32 cellular contexts compared by ENCODE assay signal in the genomic region with DNA sequence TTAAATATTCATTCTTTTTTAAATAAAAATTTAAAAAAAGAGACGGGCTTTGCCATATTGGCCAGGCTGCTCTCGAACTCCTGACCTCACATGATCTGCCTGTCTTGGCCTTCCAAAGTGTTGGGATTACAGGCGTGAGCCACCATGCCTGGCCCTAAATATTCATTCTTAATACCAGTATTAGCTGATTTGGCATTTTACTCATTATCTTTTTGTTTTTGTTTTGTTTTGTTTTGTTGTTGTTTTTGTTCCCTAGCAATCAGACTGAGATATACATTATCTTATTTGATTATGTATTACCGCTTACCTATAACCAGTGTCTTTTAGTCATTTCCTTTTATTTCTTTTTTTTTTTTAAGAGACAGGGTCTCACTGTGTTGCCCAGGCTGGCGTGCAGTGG. TPM values are rescaled to one million over a fixed set of nuclear protein-coding genes. Genes with fewer than 3 reads are reported as not detected.
"Had no signal": no experiment of that assay in that cellular context is flagged by ENCODE, and none has a peak within 500 bp of the region (broad histone marks: within the 10 kb centered on the region; RNA-seq: fewer than 3 reads in every experiment).

No MANE protein-coding gene starts in this region.

- H3K9me3 ChIP-seq: esophagus squamous epithelium, mucosa of descending colon, neutrophil, pancreas, stomach, thyroid gland, vagina had no signal

- H3K27me3 Mint-ChIP-seq: effector memory CD8-positive, alpha-beta T cell; naive B cell; natural killer cell treated with Interleukin-12 subunit alpha and Interleukin-12 subunit beta and Interleukin-15 and Interleukin-18, amount 100 ng/mL, for 72 hours had no signal

- H3K4me1 ChIP-seq: pancreas, stomach, thyroid gland, vagina had no signal

- H3K9me3 Mint-ChIP-seq: effector memory CD8-positive, alpha-beta T cell; mesothelial cell of epicardium; naive B cell; natural killer cell treated with Interleukin-12 subunit alpha and Interleukin-12 subunit beta and Interleukin-15 and Interleukin-18, amount 100 ng/mL, for 72 hours; neural crest cell had no signal

- H3K27ac ChIP-seq: neutrophil, pancreas, stomach, thyroid gland, vagina had no signal

- ATAC-seq: effector memory CD8-positive, alpha-beta T cell; left lobe of liver; mucosa of descending colon; natural killer cell treated with Interleukin-12 subunit alpha and Interleukin-12 subunit beta and Interleukin-15 and Interleukin-18, amount 100 ng/mL, for 72 hours; pancreas; sciatic nerve had no signal

- H3K4me3 Mint-ChIP-seq: effector memory CD8-positive, alpha-beta T cell; mesothelial cell of epicardium; natural killer cell treated with Interleukin-12 subunit alpha and Interleukin-12 subunit beta and Interleukin-15 and Interleukin-18, amount 100 ng/mL, for 72 hours; neural crest cell had no signal

- H3K4me2 ChIP-seq: smooth muscle cell had no signal

- H3K4me3 ChIP-seq: esophagus squamous epithelium, lung, mucosa of descending colon, pancreas, smooth muscle cell, stomach, thyroid gland, vagina had no signal

- DNase-seq: cortex of kidney; effector memory CD8-positive, alpha-beta T cell; erythroblast; esophagus squamous epithelium; foreskin melanocyte; head of caudate nucleus; kidney; mesenchymal stem cell; mucosa of descending colon; naive B cell; pancreas; stimulated activated CD4-positive, alpha-beta T cell treated with anti-CD3 and anti-CD28 coated beads, Interleukin-12 subunit alpha, Interleukin-12 subunit beta, amount 100 ng/mL, for 4 hours; stimulated activated CD4-positive, alpha-beta T cell treated with anti-CD3 and anti-CD28 coated beads, Interleukin-1b, Interleukin-23, amount 100 ng/mL, for 48 hours; stimulated activated CD4-positive, alpha-beta T cell treated with anti-CD3 and anti-CD28 coated beads, Interleukin-4, amount 100 ng/mL, for 1 hour; stimulated activated CD8-positive, alpha-beta memory T cell treated with anti-CD3 and anti-CD28 coated beads, Interleukin-4, amount 100 ng/mL, for 48 hours; stimulated activated naive CD4-positive, alpha-beta T cell treated with Interleukin-2 at 50 U/mL for 16 hours; stomach; thyroid gland; trophoblast cell had no signal

- H3K4me1 Mint-ChIP-seq: mesothelial cell of epicardium, naive B cell, neural crest cell had no signal

- H3K27ac Mint-ChIP-seq: effector memory CD8-positive, alpha-beta T cell; natural killer cell treated with Interleukin-12 subunit alpha and Interleukin-12 subunit beta and Interleukin-15 and Interleukin-18, amount 100 ng/mL, for 72 hours had no signal

- FAIRE-seq: endometrium, kidney, pancreas had no signal

- H3K27me3 ChIP-seq: esophagus squamous epithelium, neutrophil, pancreas, stomach, thyroid gland, vagina had no signal

RNA-seq across cellular contexts. Expression of gene CDHR2, which starts 49.9 kb away (rescaled TPM):
- total RNA-seq: glomerular endothelial cell, neural crest cell, omental fat pad, ureter, vagina had no signal
- polyA plus RNA-seq: smooth muscle cell had no signal
